In genomic region chr5:17019324-17019723, GRCh38 we compare ENCODE assay signal across 2 cellular contexts.
TF ChIP-seq lines count a peak whose summit lies in the region.

No MANE protein-coding gene starts in this region.

TF ChIP-seq in HepG2, 621 proteins besides CTCF, POLR2A, EP300 and RAD21 (continued from another document):
- no peak for TF ChIP-seq ZNF10 (CRISPR knock-in tag; IDR thresholded peaks at IDR 0.05; ENCODE audit: borderline replicate concordance, low read depth)

TF ChIP-seq in GM23338, 12 proteins besides CTCF, POLR2A, EP300 and RAD21 (continued from another document):
- TF ChIP-seq ZNF462 (CRISPR knock-in tag; IDR thresholded peaks at IDR 0.05) (no peak), ETS1 (IDR thresholded peaks at IDR 0.05) (no peak), JUNB (IDR thresholded peaks at IDR 0.05; ENCODE audit: unreplicated experiment) (no peak), POLR2AphosphoS5 (IDR thresholded peaks at IDR 0.05; ENCODE audit: low read depth) (no peak), ZNF114 (CRISPR knock-in tag; IDR thresholded peaks at IDR 0.05) (no peak), CREB1 (CRISPR knock-in tag; IDR thresholded peaks at IDR 0.05; ENCODE audit: low read depth) (no peak), ZNF331 (CRISPR knock-in tag; IDR thresholded peaks at IDR 0.05; ENCODE audit: low read depth) (no peak), NANOG (IDR thresholded peaks at IDR 0.05; ENCODE audit: borderline replicate concordance) (no peak), EZH2phosphoT487 (IDR thresholded peaks at IDR 0.05; ENCODE audit: unreplicated experiment) (no peak)
